In genomic region chr19:2027361-2027760, GRCh38 we compare ENCODE assay signal across 1 cellular context.
TF ChIP-seq lines count a peak whose summit lies in the region.

No MANE protein-coding gene starts in this region.

TF ChIP-seq in SK-N-SH treated with all-trans-retinoic acid at 6 μM for 48 hours, 23 proteins besides CTCF, POLR2A, EP300 and RAD21 (continued from another document):
- TF ChIP-seq, protein P1, sequence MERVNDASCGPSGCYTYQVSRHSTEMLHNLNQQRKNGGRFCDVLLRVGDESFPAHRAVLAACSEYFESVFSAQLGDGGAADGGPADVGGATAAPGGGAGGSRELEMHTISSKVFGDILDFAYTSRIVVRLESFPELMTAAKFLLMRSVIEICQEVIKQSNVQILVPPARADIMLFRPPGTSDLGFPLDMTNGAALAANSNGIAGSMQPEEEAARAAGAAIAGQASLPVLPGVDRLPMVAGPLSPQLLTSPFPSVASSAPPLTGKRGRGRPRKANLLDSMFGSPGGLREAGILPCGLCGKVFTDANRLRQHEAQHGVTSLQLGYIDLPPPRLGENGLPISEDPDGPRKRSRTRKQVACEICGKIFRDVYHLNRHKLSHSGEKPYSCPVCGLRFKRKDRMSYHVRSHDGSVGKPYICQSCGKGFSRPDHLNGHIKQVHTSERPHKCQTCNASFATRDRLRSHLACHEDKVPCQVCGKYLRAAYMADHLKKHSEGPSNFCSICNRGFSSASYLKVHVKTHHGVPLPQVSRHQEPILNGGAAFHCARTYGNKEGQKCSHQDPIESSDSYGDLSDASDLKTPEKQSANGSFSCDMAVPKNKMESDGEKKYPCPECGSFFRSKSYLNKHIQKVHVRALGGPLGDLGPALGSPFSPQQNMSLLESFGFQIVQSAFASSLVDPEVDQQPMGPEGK (CRISPR knock-in tag; IDR thresholded peaks at IDR 0.05; ENCODE audit: borderline replicate concordance): no peak
- TF ChIP-seq TCF4 (CRISPR knock-in tag; IDR thresholded peaks at IDR 0.05; ENCODE audit: borderline replicate concordance): no peak
- TF ChIP-seq ESRRG (CRISPR knock-in tag; IDR thresholded peaks at IDR 0.05): no peak
- no peak for TF ChIP-seq TSHZ2 (CRISPR knock-in tag; IDR thresholded peaks at IDR 0.05)
- TF ChIP-seq RARB (CRISPR knock-in tag; IDR thresholded peaks at IDR 0.05): no peak
- TF ChIP-seq SNAI2 (CRISPR knock-in tag; IDR thresholded peaks at IDR 0.05): no peak
- TF ChIP-seq OSR1 (CRISPR knock-in tag; IDR thresholded peaks at IDR 0.05): no peak
- TF ChIP-seq ZFP30 (CRISPR knock-in tag; IDR thresholded peaks at IDR 0.05): no peak
- no peak for TF ChIP-seq POU6F1 (CRISPR knock-in tag; IDR thresholded peaks at IDR 0.05; ENCODE audit: borderline replicate concordance, low read depth)
- no peak for TF ChIP-seq ZNF70 (CRISPR knock-in tag; IDR thresholded peaks at IDR 0.05)
- TF ChIP-seq ZC3H10 (CRISPR knock-in tag; IDR thresholded peaks at IDR 0.05): no peak
TF ChIP-seq in SK-N-SH treated with all-trans-retinoic acid at 6 μM for 48 hours: peak in this region for 0.
